Comparison of ENCODE assay signal across 9 cellular contexts in genomic region chr3:117439812-117440211, GRCh38.
DNase-seq lines count a peak whose midpoint lies in the region; ATAC-seq and TF ChIP-seq lines count a peak whose summit lies in the region.
"Had no signal": no experiment of that assay in that cellular context is flagged by ENCODE, and none has a peak within 500 bp of the region (broad histone marks: within the 10 kb centered on the region; RNA-seq: fewer than 3 reads in every experiment).

No MANE protein-coding gene starts in this region.

- in situ Hi-C loops in brain microvascular endothelial cell (cut with HindIII; ENCODE audit: low pct_ligation_motif_present, low sequenced_read_pairs) = no loop called here

- H3K23ac ChIP-seq in neuronal stem cell (ENCODE audit: low read depth, low read length, poor library complexity) = no peak overlapping the region

- H3K36me3 Mint-ChIP-seq in immature natural killer cell = no peaks in the 10 kb centered on the region

- no peak overlapping the region for H2AK5ac ChIP-seq in neuronal stem cell (ENCODE audit: low read depth, low read length)

- H3K4me3 ChIP-seq in brain microvascular endothelial cell (ENCODE audit: low read depth, low read length) = no peak overlapping the region
- no peak overlapping the region for H3K4me3 ChIP-seq in neuronal stem cell (ENCODE audit: low read length in 2 of 2)
- no peak overlapping the region for H3K4me3 ChIP-seq in aorta (ENCODE audit: low read length in 2 of 2)
- H3K4me3 ChIP-seq: SK-N-MC had no signal

- no peak overlapping the region for H3K14ac ChIP-seq in neuronal stem cell (ENCODE audit: low read length)

- no peak overlapping the region for H4K8ac ChIP-seq in neuronal stem cell (ENCODE audit: low read depth, low read length)

- DNase-seq in ELF-1 (ENCODE audit: low read depth, low spot score) (peak; percentile 18), NCI-H2081 (lab: John Stamatoyannopoulos, UW) (peak; percentile 83 to 97), brain microvascular endothelial cell (peak; percentile 4), neuronal stem cell (ENCODE audit: low spot score) (peak; percentile 39), cortex of kidney (lab: John Stamatoyannopoulos, UW) (no peak), immature natural killer cell (no peak), aorta (no peak)
- no peak for DNase-seq in activated CD8-positive, alpha-beta memory T cell treated with anti-CD3 and anti-CD28 coated beads for 24 hours

- H3K18ac ChIP-seq in neuronal stem cell (ENCODE audit: low read length) = no peak overlapping the region

- H2BK120ac ChIP-seq in neuronal stem cell (ENCODE audit: low read depth, low read length) = no peak overlapping the region

- H3K4ac ChIP-seq in neuronal stem cell (ENCODE audit: low read length) = no peak overlapping the region

- H3K27me3 Mint-ChIP-seq in immature natural killer cell (ENCODE audit: low read depth in 3 of 3) = no peaks in the 10 kb centered on the region

- H3K4me2 ChIP-seq in neuronal stem cell (ENCODE audit: insufficient read depth, low read length, poor library complexity, severe bottlenecking) = no peak overlapping the region

- H2BK15ac ChIP-seq in neuronal stem cell (ENCODE audit: low read length) = no peak overlapping the region

- no peaks in the 10 kb centered on the region for H3K27me3 ChIP-seq in brain microvascular endothelial cell (replicated peaks)
- no peaks in the 10 kb centered on the region for H3K27me3 ChIP-seq in neuronal stem cell (ENCODE audit: control insufficient read depth in 3 of 3, insufficient read depth in 3 of 3, low read depth in 1 of 3, low read length in 3 of 3)
- no peaks in the 10 kb centered on the region for H3K27me3 ChIP-seq in aorta (ENCODE audit: control insufficient read depth in 1 of 2, insufficient read depth in 2 of 2, low read length in 1 of 2)

- no peak for ATAC-seq in aorta (ENCODE audit: low FRiP score)

- H2AFZ ChIP-seq in neuronal stem cell (ENCODE audit: low read length) = no peak overlapping the region

- H2BK12ac ChIP-seq in neuronal stem cell (ENCODE audit: low read length) = no peak overlapping the region

- no peaks in the 10 kb centered on the region for H3K4me1 Mint-ChIP-seq in immature natural killer cell

- H3K9me3 ChIP-seq in neuronal stem cell (replicated peaks in 1 of 2; ENCODE audit: control insufficient read depth in 2 of 2, insufficient read depth in 1 of 2, low read depth in 1 of 2, low read length in 2 of 2) (no peaks in the 10 kb centered on the region), aorta (ENCODE audit: control insufficient read depth, low read length) (no peaks in the 10 kb centered on the region)

- TF ChIP-seq CTCF in brain microvascular endothelial cell (IDR thresholded peaks at IDR 0.05; ENCODE audit: low read depth, low read length, missing control alignments) = peak; percentile 53

- H2BK5ac ChIP-seq in neuronal stem cell (ENCODE audit: low read length) = no peak overlapping the region

- no peaks in the 10 kb centered on the region for H3K36me3 ChIP-seq in brain microvascular endothelial cell (replicated peaks)
- no peaks in the 10 kb centered on the region for H3K36me3 ChIP-seq in neuronal stem cell (replicated peaks in 1 of 2; ENCODE audit: control insufficient read depth in 2 of 2, insufficient read depth in 2 of 2, low read length in 2 of 2)
- H3K36me3 ChIP-seq in aorta (ENCODE audit: control insufficient read depth in 1 of 2, insufficient read depth in 2 of 2, low read length in 1 of 2) = no peaks in the 10 kb centered on the region

- no CpG with 5 or more reads among the region's 3 CpGs for WGBS in neuronal stem cell (ENCODE audit: extremely low coverage in 2 of 2, insufficient read length in 2 of 2, insufficient replicate concordance in 1 of 2), 2 donors
- WGBS in aorta, 2 donors = 77% methylated on average over 3 of the region's 3 CpGs

- no peaks in the 10 kb centered on the region for H3K79me1 ChIP-seq in neuronal stem cell (ENCODE audit: low read depth, low read length)

- no peak overlapping the region for H4K91ac ChIP-seq in neuronal stem cell (ENCODE audit: low read depth, low read length, poor library complexity)

- H3K4me1 ChIP-seq in neuronal stem cell (ENCODE audit: control insufficient read depth in 2 of 2, insufficient read depth in 1 of 2, low read depth in 1 of 2, low read length in 2 of 2) (no peaks in the 10 kb centered on the region), aorta (ENCODE audit: control insufficient read depth in 1 of 2, insufficient read depth in 2 of 2, low read length in 2 of 2) (peaks cover 0 to 4% of the 10 kb centered on the region in 2 donors)

- peaks cover 0 to 26% (median 4%) of the 10 kb centered on the region in 6 donors for H3K9me3 Mint-ChIP-seq in immature natural killer cell

- no peak overlapping the region for H3K27ac Mint-ChIP-seq in immature natural killer cell

- H3K9ac ChIP-seq in neuronal stem cell (ENCODE audit: low read depth, low read length, poor library complexity) = no peak overlapping the region

- intact Hi-C loops in aorta (cut with DNase I) = no loop called here

- H3K27ac ChIP-seq in brain microvascular endothelial cell = no peak overlapping the region
- H3K27ac ChIP-seq in neuronal stem cell (replicated peaks; ENCODE audit: low read length) = no peak overlapping the region
- no peak overlapping the region for H3K27ac ChIP-seq in aorta (ENCODE audit: low read depth in 1 of 2, low read length in 2 of 2)
- H3K27ac ChIP-seq: SK-N-MC had no signal

- no peak overlapping the region for H3K4me3 Mint-ChIP-seq in immature natural killer cell

Comparison
In these comparisons a context has a peak if more than half of its experiments do, and no peak if none do; other contexts are left out.
1. DNase-seq: peak in ELF-1 (single experiment), NCI-H2081 (2 of 2), brain microvascular endothelial cell (single experiment) and neuronal stem cell (single experiment); none in cortex of kidney (single experiment), immature natural killer cell (0 of 3), aorta (0 of 2) and activated CD8-positive, alpha-beta memory T cell treated with anti-CD3 and anti-CD28 coated beads for 24 hours (single experiment).